In the genomic region with DNA sequence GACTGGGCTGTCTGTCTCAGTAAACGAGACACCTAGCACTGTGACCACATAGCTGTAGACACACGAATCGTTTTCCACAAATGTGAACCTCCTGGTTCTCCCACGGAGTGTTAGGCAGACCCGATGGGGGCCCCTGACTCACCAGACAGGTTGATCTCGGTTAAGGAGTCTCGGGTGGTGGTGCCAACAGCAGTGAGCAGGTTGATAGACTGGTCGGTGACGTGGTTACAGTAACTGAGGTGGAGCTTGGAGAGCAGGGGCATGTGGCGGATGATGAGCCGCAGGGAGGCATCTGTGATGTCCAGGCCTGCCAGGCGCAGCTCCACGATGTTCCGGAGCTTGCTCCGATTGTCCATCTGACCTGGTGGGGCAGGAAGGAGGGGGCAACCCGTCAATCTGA, we compare ENCODE assay signal across 1 cellular context.
TF ChIP-seq lines count a peak whose summit lies in the region.

No MANE protein-coding gene starts in this region.

TF ChIP-seq in GM12878, 131 proteins besides CTCF, POLR2A, EP300 and RAD21:
- TF ChIP-seq SMAD5 (IDR thresholded peaks at IDR 0.05; ENCODE audit: low read depth), result no peak
- TF ChIP-seq CREM (IDR thresholded peaks at IDR 0.05; ENCODE audit: low read depth), result no peak
- TF ChIP-seq FOXK2 (IDR thresholded peaks at IDR 0.05), result no peak
- no peak for TF ChIP-seq ZNF622 (IDR thresholded peaks at IDR 0.05)
- 0 out of 2 replicates have a peak, but pooled peaks have one; percentile 3 for TF ChIP-seq POLR2AphosphoS5 (IDR thresholded peaks at IDR 0.05; ENCODE audit: low read length)
- no peak for TF ChIP-seq STAT3 (IDR thresholded peaks at IDR 0.05; ENCODE audit: low read depth, low read length)
- TF ChIP-seq GABPA (IDR thresholded peaks at IDR 0.05; ENCODE audit: low read depth), result no peak
